ENCODE assay signal across 1 cellular context in the genomic region with DNA sequence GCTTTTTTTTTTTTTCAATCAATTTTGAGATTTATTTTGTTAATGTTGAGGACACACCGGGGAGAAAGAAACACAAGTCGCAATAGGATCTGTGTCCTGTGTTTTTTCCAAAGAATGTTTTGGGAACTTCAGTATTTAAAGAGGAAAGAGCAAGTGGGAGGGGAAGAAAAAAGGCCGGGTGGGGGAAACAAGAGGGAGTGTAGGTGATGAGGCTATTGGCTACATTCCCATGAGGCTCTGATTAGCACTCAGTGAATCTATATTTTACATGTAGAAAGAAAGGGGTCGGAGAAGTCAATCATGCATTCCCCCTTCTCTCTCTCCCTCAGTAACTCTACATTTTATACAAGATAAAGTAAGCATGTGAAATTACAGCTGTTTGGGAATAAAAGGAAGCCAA.
TF ChIP-seq lines count a peak whose summit lies in the region.

No MANE protein-coding gene starts in this region.

TF ChIP-seq in GM23338, 12 proteins besides CTCF, POLR2A, EP300 and RAD21 (continued from another document):
- TF ChIP-seq, protein P1, sequence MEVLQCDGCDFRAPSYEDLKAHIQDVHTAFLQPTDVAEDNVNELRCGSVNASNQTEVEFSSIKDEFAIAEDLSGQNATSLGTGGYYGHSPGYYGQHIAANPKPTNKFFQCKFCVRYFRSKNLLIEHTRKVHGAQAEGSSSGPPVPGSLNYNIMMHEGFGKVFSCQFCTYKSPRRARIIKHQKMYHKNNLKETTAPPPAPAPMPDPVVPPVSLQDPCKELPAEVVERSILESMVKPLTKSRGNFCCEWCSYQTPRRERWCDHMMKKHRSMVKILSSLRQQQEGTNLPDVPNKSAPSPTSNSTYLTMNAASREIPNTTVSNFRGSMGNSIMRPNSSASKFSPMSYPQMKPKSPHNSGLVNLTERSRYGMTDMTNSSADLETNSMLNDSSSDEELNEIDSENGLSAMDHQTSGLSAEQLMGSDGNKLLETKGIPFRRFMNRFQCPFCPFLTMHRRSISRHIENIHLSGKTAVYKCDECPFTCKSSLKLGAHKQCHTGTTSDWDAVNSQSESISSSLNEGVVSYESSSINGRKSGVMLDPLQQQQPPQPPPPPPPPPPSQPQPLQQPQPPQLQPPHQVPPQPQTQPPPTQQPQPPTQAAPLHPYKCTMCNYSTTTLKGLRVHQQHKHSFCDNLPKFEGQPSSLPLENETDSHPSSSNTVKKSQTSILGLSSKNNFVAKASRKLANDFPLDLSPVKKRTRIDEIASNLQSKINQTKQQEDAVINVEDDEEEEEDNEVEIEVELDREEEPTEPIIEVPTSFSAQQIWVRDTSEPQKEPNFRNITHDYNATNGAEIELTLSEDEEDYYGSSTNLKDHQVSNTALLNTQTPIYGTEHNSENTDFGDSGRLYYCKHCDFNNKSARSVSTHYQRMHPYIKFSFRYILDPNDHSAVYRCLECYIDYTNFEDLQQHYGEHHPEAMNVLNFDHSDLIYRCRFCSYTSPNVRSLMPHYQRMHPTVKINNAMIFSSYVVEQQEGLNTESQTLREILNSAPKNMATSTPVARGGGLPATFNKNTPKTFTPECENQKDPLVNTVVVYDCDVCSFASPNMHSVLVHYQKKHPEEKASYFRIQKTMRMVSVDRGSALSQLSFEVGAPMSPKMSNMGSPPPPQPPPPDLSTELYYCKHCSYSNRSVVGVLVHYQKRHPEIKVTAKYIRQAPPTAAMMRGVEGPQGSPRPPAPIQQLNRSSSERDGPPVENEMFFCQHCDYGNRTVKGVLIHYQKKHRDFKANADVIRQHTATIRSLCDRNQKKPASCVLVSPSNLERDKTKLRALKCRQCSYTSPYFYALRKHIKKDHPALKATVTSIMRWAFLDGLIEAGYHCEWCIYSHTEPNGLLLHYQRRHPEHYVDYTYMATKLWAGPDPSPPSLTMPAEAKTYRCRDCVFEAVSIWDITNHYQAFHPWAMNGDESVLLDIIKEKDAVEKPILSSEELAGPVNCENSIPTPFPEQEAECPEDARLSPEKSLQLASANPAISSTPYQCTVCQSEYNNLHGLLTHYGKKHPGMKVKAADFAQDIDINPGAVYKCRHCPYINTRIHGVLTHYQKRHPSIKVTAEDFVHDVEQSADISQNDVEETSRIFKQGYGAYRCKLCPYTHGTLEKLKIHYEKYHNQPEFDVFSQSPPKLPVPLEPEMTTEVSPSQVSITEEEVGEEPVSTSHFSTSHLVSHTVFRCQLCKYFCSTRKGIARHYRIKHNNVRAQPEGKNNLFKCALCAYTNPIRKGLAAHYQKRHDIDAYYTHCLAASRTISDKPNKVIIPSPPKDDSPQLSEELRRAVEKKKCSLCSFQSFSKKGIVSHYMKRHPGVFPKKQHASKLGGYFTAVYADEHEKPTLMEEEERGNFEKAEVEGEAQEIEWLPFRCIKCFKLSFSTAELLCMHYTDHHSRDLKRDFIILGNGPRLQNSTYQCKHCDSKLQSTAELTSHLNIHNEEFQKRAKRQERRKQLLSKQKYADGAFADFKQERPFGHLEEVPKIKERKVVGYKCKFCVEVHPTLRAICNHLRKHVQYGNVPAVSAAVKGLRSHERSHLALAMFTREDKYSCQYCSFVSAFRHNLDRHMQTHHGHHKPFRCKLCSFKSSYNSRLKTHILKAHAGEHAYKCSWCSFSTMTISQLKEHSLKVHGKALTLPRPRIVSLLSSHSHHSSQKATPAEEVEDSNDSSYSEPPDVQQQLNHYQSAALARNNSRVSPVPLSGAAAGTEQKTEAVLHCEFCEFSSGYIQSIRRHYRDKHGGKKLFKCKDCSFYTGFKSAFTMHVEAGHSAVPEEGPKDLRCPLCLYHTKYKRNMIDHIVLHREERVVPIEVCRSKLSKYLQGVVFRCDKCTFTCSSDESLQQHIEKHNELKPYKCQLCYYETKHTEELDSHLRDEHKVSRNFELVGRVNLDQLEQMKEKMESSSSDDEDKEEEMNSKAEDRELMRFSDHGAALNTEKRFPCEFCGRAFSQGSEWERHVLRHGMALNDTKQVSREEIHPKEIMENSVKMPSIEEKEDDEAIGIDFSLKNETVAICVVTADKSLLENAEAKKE (CRISPR knock-in tag; IDR thresholded peaks at IDR 0.05), result no peak
- TF ChIP-seq POLR2AphosphoS5 (IDR thresholded peaks at IDR 0.05; ENCODE audit: low read depth) (no peak), CREB1 (CRISPR knock-in tag; IDR thresholded peaks at IDR 0.05; ENCODE audit: low read depth) (no peak), EZH2phosphoT487 (IDR thresholded peaks at IDR 0.05; ENCODE audit: unreplicated experiment) (no peak), NANOG (IDR thresholded peaks at IDR 0.05; ENCODE audit: borderline replicate concordance) (no peak), JUNB (IDR thresholded peaks at IDR 0.05; ENCODE audit: unreplicated experiment) (no peak), STAT1 (IDR thresholded peaks at IDR 0.05; ENCODE audit: unreplicated experiment) (no peak)
- TF ChIP-seq, protein P2, sequence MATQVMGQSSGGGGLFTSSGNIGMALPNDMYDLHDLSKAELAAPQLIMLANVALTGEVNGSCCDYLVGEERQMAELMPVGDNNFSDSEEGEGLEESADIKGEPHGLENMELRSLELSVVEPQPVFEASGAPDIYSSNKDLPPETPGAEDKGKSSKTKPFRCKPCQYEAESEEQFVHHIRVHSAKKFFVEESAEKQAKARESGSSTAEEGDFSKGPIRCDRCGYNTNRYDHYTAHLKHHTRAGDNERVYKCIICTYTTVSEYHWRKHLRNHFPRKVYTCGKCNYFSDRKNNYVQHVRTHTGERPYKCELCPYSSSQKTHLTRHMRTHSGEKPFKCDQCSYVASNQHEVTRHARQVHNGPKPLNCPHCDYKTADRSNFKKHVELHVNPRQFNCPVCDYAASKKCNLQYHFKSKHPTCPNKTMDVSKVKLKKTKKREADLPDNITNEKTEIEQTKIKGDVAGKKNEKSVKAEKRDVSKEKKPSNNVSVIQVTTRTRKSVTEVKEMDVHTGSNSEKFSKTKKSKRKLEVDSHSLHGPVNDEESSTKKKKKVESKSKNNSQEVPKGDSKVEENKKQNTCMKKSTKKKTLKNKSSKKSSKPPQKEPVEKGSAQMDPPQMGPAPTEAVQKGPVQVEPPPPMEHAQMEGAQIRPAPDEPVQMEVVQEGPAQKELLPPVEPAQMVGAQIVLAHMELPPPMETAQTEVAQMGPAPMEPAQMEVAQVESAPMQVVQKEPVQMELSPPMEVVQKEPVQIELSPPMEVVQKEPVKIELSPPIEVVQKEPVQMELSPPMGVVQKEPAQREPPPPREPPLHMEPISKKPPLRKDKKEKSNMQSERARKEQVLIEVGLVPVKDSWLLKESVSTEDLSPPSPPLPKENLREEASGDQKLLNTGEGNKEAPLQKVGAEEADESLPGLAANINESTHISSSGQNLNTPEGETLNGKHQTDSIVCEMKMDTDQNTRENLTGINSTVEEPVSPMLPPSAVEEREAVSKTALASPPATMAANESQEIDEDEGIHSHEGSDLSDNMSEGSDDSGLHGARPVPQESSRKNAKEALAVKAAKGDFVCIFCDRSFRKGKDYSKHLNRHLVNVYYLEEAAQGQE (IDR thresholded peaks at IDR 0.05; ENCODE audit: unreplicated experiment), result no peak
- TF ChIP-seq, protein P3, sequence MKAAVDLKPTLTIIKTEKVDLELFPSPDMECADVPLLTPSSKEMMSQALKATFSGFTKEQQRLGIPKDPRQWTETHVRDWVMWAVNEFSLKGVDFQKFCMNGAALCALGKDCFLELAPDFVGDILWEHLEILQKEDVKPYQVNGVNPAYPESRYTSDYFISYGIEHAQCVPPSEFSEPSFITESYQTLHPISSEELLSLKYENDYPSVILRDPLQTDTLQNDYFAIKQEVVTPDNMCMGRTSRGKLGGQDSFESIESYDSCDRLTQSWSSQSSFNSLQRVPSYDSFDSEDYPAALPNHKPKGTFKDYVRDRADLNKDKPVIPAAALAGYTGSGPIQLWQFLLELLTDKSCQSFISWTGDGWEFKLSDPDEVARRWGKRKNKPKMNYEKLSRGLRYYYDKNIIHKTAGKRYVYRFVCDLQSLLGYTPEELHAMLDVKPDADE (IDR thresholded peaks at IDR 0.05), result no peak
